In genomic region chr3:172591171-172591605, GRCh38 we compare ENCODE assay signal across 1 cellular context.
TF ChIP-seq lines count a peak whose summit lies in the region.

No MANE protein-coding gene starts in this region.

TF ChIP-seq in K562, 482 proteins besides CTCF, POLR2A, EP300 and RAD21 (continued from another document and continues in another):
- TF ChIP-seq, protein P1, sequence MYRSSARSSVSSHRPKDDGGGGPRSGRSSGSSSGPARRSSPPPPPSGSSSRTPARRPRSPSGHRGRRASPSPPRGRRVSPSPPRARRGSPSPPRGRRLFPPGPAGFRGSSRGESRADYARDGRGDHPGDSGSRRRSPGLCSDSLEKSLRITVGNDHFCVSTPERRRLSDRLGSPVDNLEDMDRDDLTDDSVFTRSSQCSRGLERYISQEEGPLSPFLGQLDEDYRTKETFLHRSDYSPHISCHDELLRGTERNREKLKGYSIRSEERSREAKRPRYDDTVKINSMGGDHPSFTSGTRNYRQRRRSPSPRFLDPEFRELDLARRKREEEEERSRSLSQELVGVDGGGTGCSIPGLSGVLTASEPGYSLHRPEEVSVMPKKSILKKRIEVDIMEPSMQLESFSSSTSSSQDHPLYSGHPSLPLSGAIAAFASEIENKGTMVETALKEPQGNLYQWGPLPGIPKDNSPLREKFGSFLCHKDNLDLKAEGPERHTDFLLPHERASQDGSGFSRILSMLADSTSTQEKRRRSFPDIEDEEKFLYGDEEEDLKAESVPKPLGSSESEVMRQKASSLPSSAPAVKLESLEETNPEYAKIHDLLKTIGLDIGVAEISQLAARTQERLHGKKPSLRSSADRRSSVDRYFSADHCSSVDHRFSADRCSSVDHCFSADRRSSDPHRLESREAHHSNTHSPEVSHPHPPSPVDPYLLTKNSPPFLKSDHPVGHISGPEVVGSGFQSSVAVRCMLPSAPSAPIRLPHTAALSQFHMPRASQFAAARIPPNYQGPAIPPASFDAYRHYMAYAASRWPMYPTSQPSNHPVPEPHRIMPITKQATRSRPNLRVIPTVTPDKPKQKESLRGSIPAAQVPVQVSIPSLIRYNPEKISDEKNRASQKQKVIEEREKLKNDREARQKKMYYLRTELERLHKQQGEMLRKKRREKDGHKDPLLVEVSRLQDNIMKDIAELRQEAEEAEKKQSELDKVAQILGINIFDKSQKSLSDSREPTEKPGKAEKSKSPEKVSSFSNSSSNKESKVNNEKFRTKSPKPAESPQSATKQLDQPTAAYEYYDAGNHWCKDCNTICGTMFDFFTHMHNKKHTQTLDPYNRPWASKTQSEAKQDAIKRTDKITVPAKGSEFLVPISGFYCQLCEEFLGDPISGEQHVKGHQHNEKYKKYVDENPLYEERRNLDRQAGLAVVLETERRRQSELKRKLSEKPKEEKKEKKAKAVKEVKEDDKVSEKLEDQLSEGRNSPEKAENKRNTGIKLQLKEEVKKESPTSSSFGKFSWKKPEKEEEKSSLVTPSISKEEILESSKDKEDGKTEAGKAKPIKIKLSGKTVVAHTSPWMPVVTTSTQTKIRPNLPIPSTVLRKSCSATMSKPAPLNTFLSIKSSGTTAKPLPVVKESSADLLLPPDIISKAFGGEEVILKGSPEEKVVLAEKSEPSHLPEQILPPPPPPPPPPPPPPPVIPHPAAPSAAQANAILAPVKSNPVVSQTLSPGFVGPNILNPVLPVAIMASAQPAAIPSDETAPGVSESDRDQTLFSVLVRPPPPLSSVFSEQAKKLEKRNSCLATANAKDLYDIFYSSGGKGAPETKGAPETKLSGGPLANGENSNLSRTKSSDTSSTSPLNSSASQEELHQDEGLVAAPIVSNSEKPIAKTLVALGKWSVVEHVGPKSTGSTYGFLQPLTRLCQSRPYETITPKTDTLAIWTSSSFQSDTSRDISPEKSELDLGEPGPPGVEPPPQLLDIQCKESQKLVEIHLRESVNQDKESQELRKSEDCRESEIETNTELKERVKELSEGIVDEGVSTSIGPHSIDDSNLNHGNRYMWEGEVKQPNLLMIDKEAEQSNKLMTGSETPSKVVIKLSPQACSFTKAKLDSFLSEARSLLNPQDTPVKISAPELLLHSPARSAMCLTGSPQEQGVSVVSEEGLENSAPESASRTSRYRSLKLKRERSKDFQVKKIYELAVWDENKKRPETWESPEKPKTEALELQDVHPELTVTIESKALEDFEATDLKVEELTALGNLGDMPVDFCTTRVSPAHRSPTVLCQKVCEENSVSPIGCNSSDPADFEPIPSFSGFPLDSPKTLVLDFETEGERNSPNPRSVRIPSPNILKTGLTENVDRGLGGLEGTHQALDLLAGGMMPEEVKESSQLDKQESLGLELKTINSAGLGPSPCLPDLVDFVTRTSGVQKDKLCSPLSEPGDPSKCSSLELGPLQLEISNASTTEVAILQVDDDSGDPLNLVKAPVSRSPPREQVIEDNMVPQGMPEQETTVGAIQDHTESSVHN (IDR thresholded peaks at IDR 0.05; ENCODE audit: borderline replicate concordance in 1 of 2, low read depth in 1 of 2): peak in 1 of 2 experiments; percentile 37; a peak in 1 of 4 replicates
- TF ChIP-seq SMARCA4 (IDR thresholded peaks at IDR 0.05): peak; percentile 79
- 0 out of 2 replicates have a peak, but pooled peaks have one; percentile 56 for TF ChIP-seq ZNF766 (CRISPR knock-in tag; conservative IDR thresholded peaks at IDR 0.05)
- peak; percentile 51; the same call in 1 of the 2 replicates for TF ChIP-seq PYGO2 (tag; IDR thresholded peaks at IDR 0.05)
- TF ChIP-seq, protein P2, sequence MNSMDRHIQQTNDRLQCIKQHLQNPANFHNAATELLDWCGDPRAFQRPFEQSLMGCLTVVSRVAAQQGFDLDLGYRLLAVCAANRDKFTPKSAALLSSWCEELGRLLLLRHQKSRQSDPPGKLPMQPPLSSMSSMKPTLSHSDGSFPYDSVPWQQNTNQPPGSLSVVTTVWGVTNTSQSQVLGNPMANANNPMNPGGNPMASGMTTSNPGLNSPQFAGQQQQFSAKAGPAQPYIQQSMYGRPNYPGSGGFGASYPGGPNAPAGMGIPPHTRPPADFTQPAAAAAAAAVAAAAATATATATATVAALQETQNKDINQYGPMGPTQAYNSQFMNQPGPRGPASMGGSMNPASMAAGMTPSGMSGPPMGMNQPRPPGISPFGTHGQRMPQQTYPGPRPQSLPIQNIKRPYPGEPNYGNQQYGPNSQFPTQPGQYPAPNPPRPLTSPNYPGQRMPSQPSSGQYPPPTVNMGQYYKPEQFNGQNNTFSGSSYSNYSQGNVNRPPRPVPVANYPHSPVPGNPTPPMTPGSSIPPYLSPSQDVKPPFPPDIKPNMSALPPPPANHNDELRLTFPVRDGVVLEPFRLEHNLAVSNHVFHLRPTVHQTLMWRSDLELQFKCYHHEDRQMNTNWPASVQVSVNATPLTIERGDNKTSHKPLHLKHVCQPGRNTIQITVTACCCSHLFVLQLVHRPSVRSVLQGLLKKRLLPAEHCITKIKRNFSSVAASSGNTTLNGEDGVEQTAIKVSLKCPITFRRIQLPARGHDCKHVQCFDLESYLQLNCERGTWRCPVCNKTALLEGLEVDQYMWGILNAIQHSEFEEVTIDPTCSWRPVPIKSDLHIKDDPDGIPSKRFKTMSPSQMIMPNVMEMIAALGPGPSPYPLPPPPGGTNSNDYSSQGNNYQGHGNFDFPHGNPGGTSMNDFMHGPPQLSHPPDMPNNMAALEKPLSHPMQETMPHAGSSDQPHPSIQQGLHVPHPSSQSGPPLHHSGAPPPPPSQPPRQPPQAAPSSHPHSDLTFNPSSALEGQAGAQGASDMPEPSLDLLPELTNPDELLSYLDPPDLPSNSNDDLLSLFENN (IDR thresholded peaks at IDR 0.05; ENCODE audit: low read depth in 2 of 2, low read length in 2 of 2): no peak
- 0 out of 2 replicates have a peak, but pooled peaks have one; percentile 54 for TF ChIP-seq ZNF197 (CRISPR knock-in tag; IDR thresholded peaks at IDR 0.05; ENCODE audit: low read depth)
- TF ChIP-seq, protein P3, sequence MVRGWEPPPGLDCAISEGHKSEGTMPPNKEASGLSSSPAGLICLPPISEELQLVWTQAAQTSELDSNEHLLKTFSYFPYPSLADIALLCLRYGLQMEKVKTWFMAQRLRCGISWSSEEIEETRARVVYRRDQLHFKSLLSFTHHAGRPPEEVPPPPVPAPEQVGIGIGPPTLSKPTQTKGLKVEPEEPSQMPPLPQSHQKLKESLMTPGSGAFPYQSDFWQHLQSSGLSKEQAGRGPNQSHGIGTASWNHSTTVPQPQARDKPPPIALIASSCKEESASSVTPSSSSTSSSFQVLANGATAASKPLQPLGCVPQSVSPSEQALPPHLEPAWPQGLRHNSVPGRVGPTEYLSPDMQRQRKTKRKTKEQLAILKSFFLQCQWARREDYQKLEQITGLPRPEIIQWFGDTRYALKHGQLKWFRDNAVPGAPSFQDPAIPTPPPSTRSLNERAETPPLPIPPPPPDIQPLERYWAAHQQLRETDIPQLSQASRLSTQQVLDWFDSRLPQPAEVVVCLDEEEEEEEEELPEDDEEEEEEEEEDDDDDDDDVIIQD (CRISPR knock-in tag; IDR thresholded peaks at IDR 0.05): no peak
- peak; percentile 43; the same call in 1 of the 2 replicates for TF ChIP-seq SMARCC2 (IDR thresholded peaks at IDR 0.05; ENCODE audit: low read depth)
- peak; percentile 45; the same call in 1 of the 2 replicates for TF ChIP-seq MEF2D (tag; conservative IDR thresholded peaks at IDR 0.05; ENCODE audit: low read depth)
- peak in 1 of 2 experiments; percentile 73; a peak in 1 of 4 replicates for TF ChIP-seq TEAD1 (CRISPR knock-in tag; IDR thresholded peaks at IDR 0.05)
- TF ChIP-seq FOXK2 (conservative IDR thresholded peaks at IDR 0.05 in 1 of 2, IDR thresholded peaks at IDR 0.05 in 1 of 2; ENCODE audit: low read depth in 2 of 2): peak in 1 of 2 experiments; percentile 53; a peak in 2 of 4 replicates
- peak; percentile 60; the same call in 1 of the 2 replicates for TF ChIP-seq FOXM1 (IDR thresholded peaks at IDR 0.05; ENCODE audit: low read depth)
- TF ChIP-seq FOXM1 (CRISPR knock-in tag; IDR thresholded peaks at IDR 0.05; ENCODE audit: low read depth): no peak
- TF ChIP-seq DPF2 (IDR thresholded peaks at IDR 0.05): peak; percentile 70; the same call in 1 of the 2 replicates
- 0 out of 2 replicates have a peak, but pooled peaks have one; percentile 14 for TF ChIP-seq GMEB1 (CRISPR knock-in tag; IDR thresholded peaks at IDR 0.05)
- peak; percentile 80; the same call in 1 of the 2 replicates for TF ChIP-seq MTA1 (IDR thresholded peaks at IDR 0.05; ENCODE audit: borderline replicate concordance)
- TF ChIP-seq NR2C2 (CRISPR knock-in tag; IDR thresholded peaks at IDR 0.05): no peak
- no peak for TF ChIP-seq NR2C2 (tag; IDR thresholded peaks at IDR 0.05)
- TF ChIP-seq TAL1 (IDR thresholded peaks at IDR 0.05): peak; percentile 75
- TF ChIP-seq, protein P4, sequence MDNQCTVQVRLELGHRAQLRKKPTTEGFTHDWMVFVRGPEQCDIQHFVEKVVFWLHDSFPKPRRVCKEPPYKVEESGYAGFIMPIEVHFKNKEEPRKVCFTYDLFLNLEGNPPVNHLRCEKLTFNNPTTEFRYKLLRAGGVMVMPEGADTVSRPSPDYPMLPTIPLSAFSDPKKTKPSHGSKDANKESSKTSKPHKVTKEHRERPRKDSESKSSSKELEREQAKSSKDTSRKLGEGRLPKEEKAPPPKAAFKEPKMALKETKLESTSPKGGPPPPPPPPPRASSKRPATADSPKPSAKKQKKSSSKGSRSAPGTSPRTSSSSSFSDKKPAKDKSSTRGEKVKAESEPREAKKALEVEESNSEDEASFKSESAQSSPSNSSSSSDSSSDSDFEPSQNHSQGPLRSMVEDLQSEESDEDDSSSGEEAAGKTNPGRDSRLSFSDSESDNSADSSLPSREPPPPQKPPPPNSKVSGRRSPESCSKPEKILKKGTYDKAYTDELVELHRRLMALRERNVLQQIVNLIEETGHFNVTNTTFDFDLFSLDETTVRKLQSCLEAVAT (IDR thresholded peaks at IDR 0.05): 0 out of 4 replicates have a peak, but pooled peaks of 1 of the 2 experiments have one; percentile 12
- TF ChIP-seq FOXJ2 (tag; IDR thresholded peaks at IDR 0.05): peak; percentile 76
- TF ChIP-seq ZBTB9 (CRISPR knock-in tag; IDR thresholded peaks at IDR 0.05): 0 out of 2 replicates have a peak, but pooled peaks have one; percentile 11
- TF ChIP-seq TOE1 (IDR thresholded peaks at IDR 0.05; ENCODE audit: borderline replicate concordance): peak; percentile 69; the same call in 1 of the 2 replicates
- TF ChIP-seq TOE1 (CRISPR knock-in tag; IDR thresholded peaks at IDR 0.05; ENCODE audit: borderline replicate concordance, low read depth): no peak
- TF ChIP-seq RBBP5 (IDR thresholded peaks at IDR 0.05; ENCODE audit: borderline replicate concordance, insufficient read depth, low read length, poor library complexity, severe bottlenecking): no peak
- peak; percentile 38; the same call in 1 of the 2 replicates for TF ChIP-seq NCOR1 (IDR thresholded peaks at IDR 0.05)
- no peak for TF ChIP-seq SMC3 (conservative IDR thresholded peaks at IDR 0.05; ENCODE audit: insufficient read depth, low read depth, low read length)
- TF ChIP-seq EHMT2 (IDR thresholded peaks at IDR 0.05): peak; percentile 28; the same call in 1 of the 2 replicates
- peak; percentile 83; the same call in 1 of the 2 replicates for TF ChIP-seq SMARCE1 (IDR thresholded peaks at IDR 0.05)
- TF ChIP-seq RCOR1 (IDR thresholded peaks at IDR 0.05; ENCODE audit: borderline replicate concordance in 1 of 2, low read depth in 2 of 2, low read length in 2 of 2): 0 out of 4 replicates have a peak, but pooled peaks of 1 of the 2 experiments have one; percentile 25
- TF ChIP-seq NR2C1 (IDR thresholded peaks at IDR 0.05): no peak
- 0 out of 2 replicates have a peak, but pooled peaks have one; percentile 17 for TF ChIP-seq NR2C1 (tag; IDR thresholded peaks at IDR 0.05)
- TF ChIP-seq SOX6 (IDR thresholded peaks at IDR 0.05): peak; percentile 87
- peak; percentile 86 for TF ChIP-seq L3MBTL2 (IDR thresholded peaks at IDR 0.05)
- no peak; the same call in 1 of the 2 replicates for TF ChIP-seq ZKSCAN8 (CRISPR knock-in tag; IDR thresholded peaks at IDR 0.05)
- TF ChIP-seq ZNF232 (CRISPR knock-in tag; IDR thresholded peaks at IDR 0.05): no peak
- peak; percentile 47 to 66; a peak in 3 of 4 replicates for TF ChIP-seq TRIM24 (IDR thresholded peaks at IDR 0.05)
- TF ChIP-seq, protein P5, sequence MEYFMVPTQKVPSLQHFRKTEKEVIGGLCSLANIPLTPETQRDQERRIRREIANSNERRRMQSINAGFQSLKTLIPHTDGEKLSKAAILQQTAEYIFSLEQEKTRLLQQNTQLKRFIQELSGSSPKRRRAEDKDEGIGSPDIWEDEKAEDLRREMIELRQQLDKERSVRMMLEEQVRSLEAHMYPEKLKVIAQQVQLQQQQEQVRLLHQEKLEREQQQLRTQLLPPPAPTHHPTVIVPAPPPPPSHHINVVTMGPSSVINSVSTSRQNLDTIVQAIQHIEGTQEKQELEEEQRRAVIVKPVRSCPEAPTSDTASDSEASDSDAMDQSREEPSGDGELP (CRISPR knock-in tag; IDR thresholded peaks at IDR 0.05; ENCODE audit: borderline replicate concordance): no peak; the same call in 1 of the 2 replicates
- TF ChIP-seq ARID1B (IDR thresholded peaks at IDR 0.05): peak; percentile 82
- no peak for TF ChIP-seq CHD1 (IDR thresholded peaks at IDR 0.05; ENCODE audit: low read length)
- TF ChIP-seq HMBOX1 (IDR thresholded peaks at IDR 0.05): peak; percentile 35; the same call in 1 of the 2 replicates
- TF ChIP-seq TEAD2 (tag; IDR thresholded peaks at IDR 0.05): 0 out of 2 replicates have a peak, but pooled peaks have one; percentile 11
- peak; percentile 77 for TF ChIP-seq CBFA2T3 (IDR thresholded peaks at IDR 0.05)
